In the genomic region with DNA sequence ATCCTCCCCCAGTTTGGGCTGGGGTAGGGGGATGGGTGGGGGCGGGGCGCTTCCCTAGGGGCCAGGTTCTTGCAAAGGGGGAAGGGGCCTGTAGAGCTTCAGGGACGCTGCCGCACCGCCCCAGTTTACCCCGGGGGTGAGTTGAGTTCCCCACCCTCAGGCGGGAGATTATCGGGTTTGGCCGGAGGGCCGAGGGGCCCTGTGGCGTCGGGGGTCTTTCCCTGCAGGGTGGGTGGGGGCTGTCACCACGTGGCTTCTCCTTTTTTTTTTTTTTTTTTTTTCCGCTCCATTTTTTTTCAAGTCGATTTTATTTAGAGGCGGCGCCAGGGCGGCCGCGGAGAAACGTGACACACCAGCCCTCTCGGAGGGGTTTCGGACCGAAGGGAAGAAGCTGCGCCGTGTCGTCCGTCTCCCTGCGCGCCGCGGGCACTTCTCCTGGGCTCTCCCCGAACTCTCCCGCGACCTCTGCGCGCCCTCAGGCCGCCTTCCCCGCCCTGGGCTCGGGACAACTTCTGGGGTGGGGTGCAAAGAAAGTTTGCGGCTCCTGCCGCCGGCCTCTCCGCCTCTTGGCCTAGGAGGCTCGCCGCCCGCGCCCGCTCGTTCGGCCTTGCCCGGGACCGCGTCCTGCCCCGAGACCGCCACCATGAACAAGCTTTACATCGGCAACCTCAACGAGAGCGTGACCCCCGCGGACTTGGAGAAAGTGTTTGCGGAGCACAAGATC, we compare ENCODE assay signal across 9 cellular contexts. TPM values are rescaled to one million over a fixed set of nuclear protein-coding genes. Genes with fewer than 3 reads are reported as not detected.
A peak's percentile ranks its signal among the peaks of the same experiment; 100 is the strongest.
DNase-seq lines count a peak whose midpoint lies in the region; ATAC-seq, FAIRE-seq and TF ChIP-seq lines count a peak whose summit lies in the region.
"Had no signal": no experiment of that assay in that cellular context is flagged by ENCODE, and none has a peak within 500 bp of the region (broad histone marks: within the 10 kb centered on the region; RNA-seq: fewer than 3 reads in every experiment).

IGF2BP1 (plus strand) TSS at position 283 of the 724 bp plus-strand sequence; CDS start at position 644, 361 bp downstream.

- TF ChIP-seq CTCF in vagina (IDR thresholded peaks at IDR 0.05), result no peak

- peaks cover 20% of the 10 kb centered on the region for H3K27me3 ChIP-seq in vagina

- H3K9me3 ChIP-seq in vagina, result no peaks in the 10 kb centered on the region
- H3K9me3 ChIP-seq: neutrophil had no signal

- intact Hi-C loops in vagina (cut with DNase I), result no loop called here

- no peak for ATAC-seq in GM21717 (IDR thresholded peaks at IDR 0.05; ENCODE audit: unreplicated experiment)

- H3K4me1 ChIP-seq in vagina, result peaks cover 35% of the 10 kb centered on the region

- H3K27ac ChIP-seq in vagina, result no peak within 1 kb of the TSS
- H3K27ac ChIP-seq: neutrophil had no signal

- no peaks in the 10 kb centered on the region for H3K36me3 ChIP-seq in vagina
- H3K36me3 ChIP-seq: neutrophil had no signal

- no peak for FAIRE-seq in frontal cortex (lab: Jason Lieb, UNC)

- H3K4me3 ChIP-seq in vagina, result peak within 1 kb of the TSS; percentile 9 to 28

- DNase-seq in D341Med (ENCODE audit: low spot score), result peak; percentile 67
- DNase-seq in LHCN-M2 (ENCODE audit: low read depth), result peak; percentile 69
- DNase-seq in activated naive CD4-positive, alpha-beta T cell treated with anti-CD3 and anti-CD28 coated beads, Interleukin-2, amount 50 U/mL, for 16 hours, result peak; percentile 29
- DNase-seq in iPS-NIHi7 (ENCODE audit: extremely low spot score), result peak; percentile 71
- no peak for DNase-seq in vagina (ENCODE audit: extremely low spot score in 2 of 2)
- DNase-seq in NCI-H1436 (lab: John Stamatoyannopoulos, UW), result no peak
- DNase-seq in frontal cortex (ENCODE audit: low spot score in 2 of 2), result no peak

- no peak for TF ChIP-seq POLR2A in vagina (IDR thresholded peaks at IDR 0.05)

RNA-seq across cellular contexts. Expression of gene IGF2BP1, which starts in this region (rescaled TPM):
- 5.6 and 6.4 TPM in 2 replicates for total RNA-seq in LHCN-M2 (2014; rRNA removed)
- 22.1 TPM for polyA plus RNA-seq in LHCN-M2 (2012)
- total RNA-seq in vagina, result not detected
- total RNA-seq in frontal cortex, result 0.82 TPM

Comparison
In these comparisons a context has a peak if more than half of its experiments do, and no peak if none do; other contexts are left out.
1. DNase-seq: peak in D341Med (single experiment), LHCN-M2 (single experiment), activated naive CD4-positive, alpha-beta T cell treated with anti-CD3 and anti-CD28 coated beads, Interleukin-2, amount 50 U/mL, for 16 hours (single experiment) and iPS-NIHi7 (single experiment); none in vagina (0 of 2), NCI-H1436 (single experiment) and frontal cortex (0 of 2).